Comparison of ENCODE assay signal across 8 cellular contexts in the genomic region with DNA sequence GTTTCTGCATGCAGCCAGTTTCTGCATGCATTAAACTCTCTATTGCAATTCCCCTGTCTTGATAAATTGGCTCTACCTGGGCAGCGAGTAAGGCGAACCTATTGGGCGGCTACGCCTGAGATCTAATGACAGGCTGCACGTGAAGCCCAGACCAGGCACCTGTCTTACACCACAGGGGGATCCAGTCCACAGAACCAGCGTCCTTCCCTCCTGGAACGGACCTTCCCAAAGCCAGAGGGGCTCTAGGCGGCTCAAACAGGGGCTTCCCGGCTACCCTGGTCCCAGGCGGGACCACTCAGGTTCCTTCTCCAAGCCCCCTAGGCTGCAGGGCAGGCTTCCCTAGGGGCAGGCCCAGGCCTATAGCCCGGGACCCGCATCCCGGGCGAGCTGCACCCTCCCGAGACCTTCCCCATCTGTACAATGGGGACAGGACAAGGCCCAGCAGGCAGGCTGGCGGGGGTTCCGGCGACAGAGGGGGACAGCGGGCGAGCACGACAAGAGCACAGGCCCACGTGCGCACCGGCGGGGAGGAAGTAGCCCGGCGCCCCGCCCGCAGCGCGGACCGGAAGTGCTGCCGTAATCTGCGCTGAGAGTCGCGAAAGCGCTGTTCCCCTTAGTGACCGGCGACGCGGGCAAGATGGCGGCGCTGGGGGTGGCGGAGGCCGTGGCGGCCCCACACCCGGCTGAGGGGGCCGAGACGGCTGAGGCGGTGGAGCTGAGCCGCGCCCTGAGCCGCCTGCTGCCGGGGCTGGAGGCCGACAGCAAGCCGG. TPM values are rescaled to one million over a fixed set of nuclear protein-coding genes. Genes with fewer than 3 reads are reported as not detected.
DNase-seq lines count a peak whose midpoint lies in the region; ATAC-seq, FAIRE-seq and TF ChIP-seq lines count a peak whose summit lies in the region.

DNAAF5 (plus strand) TSS at position 616 of the 770 bp plus-strand sequence; CDS start at position 638, 22 bp downstream.

- peaks cover 35% of the 10 kb centered on the region for H3K9me3 ChIP-seq in Caco-2
- peaks cover 44% of the 10 kb centered on the region; the same call in 1 of the 2 replicates for H3K9me3 ChIP-seq in NT2/D1 (ENCODE audit: insufficient read depth, low read length)
- H3K9me3 ChIP-seq in endothelial cell of umbilical vein (replicated peaks; ENCODE audit: control insufficient read depth, insufficient read depth, low read length), result no peaks in the 10 kb centered on the region
- H3K9me3 ChIP-seq in mononuclear cell (ENCODE audit: low read depth, low read length), result no peaks in the 10 kb centered on the region

- H3K9me1 ChIP-seq in endothelial cell of umbilical vein (replicated peaks; ENCODE audit: control insufficient read depth, extremely low read depth, insufficient read depth, low read length), result no peaks in the 10 kb centered on the region

- TF ChIP-seq CTCF in Caco-2 (IDR thresholded peaks at IDR 0.05; ENCODE audit: insufficient read depth in 1 of 2, low read depth in 1 of 2, low read length in 1 of 2, severe bottlenecking in 1 of 2, unreplicated experiment in 1 of 2) (peak in 1 of 2 experiments; percentile 2), endothelial cell of umbilical vein (IDR thresholded peaks at IDR 0.05; ENCODE audit: extremely low read depth in 1 of 2, insufficient read depth in 1 of 2, low read depth in 1 of 2, low read length in 2 of 2) (no peak)

- peaks cover 69% of the 10 kb centered on the region for H3K36me3 Mint-ChIP-seq in Caco-2 (ENCODE audit: insufficient read depth, unreplicated experiment)

- peaks cover 27% of the 10 kb centered on the region for H3K79me2 ChIP-seq in endothelial cell of umbilical vein (ENCODE audit: control insufficient read depth, insufficient read depth, low read length)

- peak; percentile 88 for FAIRE-seq in endothelial cell of umbilical vein (lab: Jason Lieb, UNC)

- peak within 1 kb of the TSS; percentile 19 for H3K27ac ChIP-seq in endothelial cell of umbilical vein (ENCODE audit: insufficient read depth, low read depth, low read length)

- intact Hi-C loops in Caco-2 (cut with micrococcal nuclease; ENCODE audit: unreplicated experiment), result loop anchor here (2.0 to 5.0 kb wide), 2 partner anchors 187 to 404 kb away; no protein-coding TSS in a partner anchor
- intact Hi-C loops in endothelial cell of umbilical vein (cut with micrococcal nuclease), result loop anchor here (2.0 to 5.0 kb wide), 2 partner anchors 121 to 209 kb away; partner anchors contain the start of gene PDGFA

- dilution Hi-C loops in endothelial cell of umbilical vein (cut with MboI; ENCODE audit: extremely low pct_ligation_motif_present, low sequenced_read_pairs), result no loop called here

- peak within 1 kb of the TSS; percentile 21 for H2AFZ ChIP-seq in endothelial cell of umbilical vein (ENCODE audit: low read depth, low read length)

- peaks cover 35% of the 10 kb centered on the region for H3K9me3 Mint-ChIP-seq in Caco-2 (ENCODE audit: unreplicated experiment)

- H3K36me3 ChIP-seq in Caco-2 (ENCODE audit: control insufficient read depth, insufficient read depth, low read length) (peaks cover 7% of the 10 kb centered on the region), NT2/D1 (ENCODE audit: insufficient read depth, insufficient read length, low read length) (peaks cover 60% of the 10 kb centered on the region), endothelial cell of umbilical vein (ENCODE audit: control insufficient read depth in 2 of 2, extremely low read depth in 1 of 2, insufficient read depth in 2 of 2, low read length in 2 of 2) (peaks cover 0 to 9% of the 10 kb centered on the region in 2 experiments)

- CTCF ChIA-PET in Caco-2 (lab: Charles Lee), result interaction anchor here (0.7 kb wide), 1 partner anchor 147 kb away, joined by 3 read pairs; no protein-coding TSS in a partner anchor
- CTCF ChIA-PET in endothelial cell of umbilical vein (lab: Charles Lee), result interaction anchor here (1.6 kb wide), 1 partner anchor 206 kb away, joined by 4 read pairs; no protein-coding TSS in a partner anchor

- DNase-seq in Caco-2, result peak; percentile 88 to 89
- DNase-seq in HT-29 (ENCODE audit: low spot score), result peak; percentile 90
- DNase-seq in NT2/D1 (ENCODE audit: low read depth, low spot score), result peak; percentile 90
- DNase-seq in activated CD8-positive, alpha-beta memory T cell treated with anti-CD3 and anti-CD28 coated beads, Interleukin-2, amount 50 U/mL, for 24 hours (ENCODE audit: extremely low read depth), result peak; percentile 69
- peak; percentile 79 for DNase-seq in endothelial cell of umbilical vein (ENCODE audit: low read depth, low spot score)
- peak; percentile 82 to 85 for DNase-seq in stimulated activated CD8-positive, alpha-beta memory T cell treated with anti-CD3 and anti-CD28 coated beads, Interleukin-2, amount 100 ng/mL, for 48 hours (ENCODE audit: low read depth in 2 of 2)

- peaks cover 14% of the 10 kb centered on the region for H3K4me1 ChIP-seq in Caco-2
- peaks cover 5% of the 10 kb centered on the region for H3K4me1 ChIP-seq in NT2/D1 (ENCODE audit: insufficient read depth, insufficient read length)
- peaks cover 15% of the 10 kb centered on the region for H3K4me1 ChIP-seq in endothelial cell of umbilical vein (ENCODE audit: control insufficient read depth, extremely low read depth, insufficient read depth, low read length)
- H3K4me1 ChIP-seq in mononuclear cell (ENCODE audit: insufficient read depth, low read length), result peaks cover 14% of the 10 kb centered on the region

- TF ChIP-seq POLR2A in endothelial cell of umbilical vein (IDR thresholded peaks at IDR 0.05; ENCODE audit: low read depth, low read length), result peak; percentile 53

- H3K4me2 ChIP-seq in endothelial cell of umbilical vein (ENCODE audit: insufficient read depth, low read length), result peak within 1 kb of the TSS; percentile 52

- H3K4me3 Mint-ChIP-seq in Caco-2 (ENCODE audit: unreplicated experiment), result peak within 1 kb of the TSS; percentile 98

- POLR2A ChIA-PET in Caco-2 (lab: Charles Lee), result interaction anchor here (0.6 kb wide), 1 partner anchor 147 kb away, joined by 3 read pairs; no protein-coding TSS in a partner anchor
- POLR2A ChIA-PET in endothelial cell of umbilical vein (lab: Charles Lee), result interaction anchor here (0.7 kb wide), 1 partner anchor 122 kb away, joined by 4 read pairs; no protein-coding TSS in a partner anchor

- peak within 1 kb of the TSS; percentile 97 for H3K27ac Mint-ChIP-seq in Caco-2 (ENCODE audit: unreplicated experiment)

- H3K4me3 ChIP-seq in Caco-2 (ENCODE audit: low read depth, low read length) (peak within 1 kb of the TSS; percentile 87), NT2/D1 (ENCODE audit: insufficient read length, low read depth) (peak within 1 kb of the TSS; percentile 92), endothelial cell of umbilical vein (replicated peaks in 1 of 3; ENCODE audit: insufficient read depth in 1 of 3, low read depth in 1 of 3, low read length in 3 of 3) (peak within 1 kb of the TSS; percentile 38 to 57 (median 42)), mononuclear cell (ENCODE audit: low read length) (peak within 1 kb of the TSS; percentile 70)

- no peaks in the 10 kb centered on the region for H3K27me3 ChIP-seq in Caco-2 (replicated peaks; ENCODE audit: control insufficient read depth, insufficient read depth, low read length)
- H3K27me3 ChIP-seq in NT2/D1 (ENCODE audit: insufficient read depth, insufficient read length), result no peaks in the 10 kb centered on the region
- no peaks in the 10 kb centered on the region for H3K27me3 ChIP-seq in endothelial cell of umbilical vein (ENCODE audit: control insufficient read depth in 2 of 2, insufficient read depth in 2 of 2, low read length in 2 of 2)
- no peaks in the 10 kb centered on the region for H3K27me3 ChIP-seq in mononuclear cell (ENCODE audit: insufficient read depth, low read length)

- H3K9ac ChIP-seq in NT2/D1 (ENCODE audit: insufficient read length, low read depth) (peak within 1 kb of the TSS; percentile 96), endothelial cell of umbilical vein (replicated peaks; ENCODE audit: extremely low read depth, insufficient read depth, low read length) (peak within 1 kb of the TSS; percentile 44)

- peaks cover 6% of the 10 kb centered on the region for H3K4me1 Mint-ChIP-seq in Caco-2 (ENCODE audit: low read depth, unreplicated experiment)

- ATAC-seq in GM21360 (IDR thresholded peaks at IDR 0.05; ENCODE audit: unreplicated experiment), result peak; percentile 73

- BruUV-seq in Caco-2 (replicated peaks; lab: Mats Ljungman, UMichigan) (TSS peak; percentile 55), endothelial cell of umbilical vein (replicated peaks; lab: Mats Ljungman, UMichigan) (TSS peak; percentile 88)

- H3K27me3 Mint-ChIP-seq in Caco-2 (ENCODE audit: insufficient read depth, unreplicated experiment), result no peaks in the 10 kb centered on the region

- H4K20me1 ChIP-seq in endothelial cell of umbilical vein (replicated peaks; ENCODE audit: control insufficient read depth, extremely low read depth, insufficient read depth, low read length), result no peaks in the 10 kb centered on the region

TF ChIP-seq in endothelial cell of umbilical vein, 7 proteins besides CTCF, POLR2A, EP300 and RAD21:
- TF ChIP-seq, protein P1, sequence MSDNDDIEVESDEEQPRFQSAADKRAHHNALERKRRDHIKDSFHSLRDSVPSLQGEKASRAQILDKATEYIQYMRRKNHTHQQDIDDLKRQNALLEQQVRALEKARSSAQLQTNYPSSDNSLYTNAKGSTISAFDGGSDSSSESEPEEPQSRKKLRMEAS (IDR thresholded peaks at IDR 0.05; ENCODE audit: insufficient read depth, insufficient read length), result peak; percentile 91
- TF ChIP-seq GATA2 (IDR thresholded peaks at IDR 0.05; ENCODE audit: insufficient read depth, insufficient read length, low read depth, low read length), result no peak
- TF ChIP-seq JUN (IDR thresholded peaks at IDR 0.05; ENCODE audit: borderline replicate concordance, insufficient read depth, insufficient read length, low read depth), result no peak
- TF ChIP-seq POLR2AphosphoS5 (IDR thresholded peaks at IDR 0.05; ENCODE audit: insufficient read depth, low read depth, low read length), result peak; percentile 89
- peak; percentile 98 for TF ChIP-seq MYC (IDR thresholded peaks at IDR 0.05; ENCODE audit: low read depth, low read length)

RNA-seq across cellular contexts. Expression of gene DNAAF5, which starts in this region (rescaled TPM):
- total RNA-seq in Caco-2 (2022), result 51.4 and 53.4 TPM in 2 replicates
- total RNA-seq in HT-29 (2014; rRNA removed; shearing (Covaris generic)), result 122 and 124 TPM in 2 replicates
- 45.4 and 49.3 TPM in 2 replicates for total RNA-seq in endothelial cell of umbilical vein
- 65.5 and 81.8 TPM in 2 replicates for polyA plus RNA-seq in endothelial cell of umbilical vein
- 37.1 and 42.1 TPM in 2 replicates for polyA plus RNA-seq in endothelial cell of umbilical vein (2011; cell fraction: cytosol; rRNA removed)
- polyA plus RNA-seq in endothelial cell of umbilical vein (2011; cell fraction: nucleus; rRNA removed), result 40.8 and 41.7 TPM in 2 replicates
- polyA plus RNA-seq in endothelial cell of umbilical vein (2012), result 23.0 and 27.0 TPM in 2 replicates
- polyA minus RNA-seq in endothelial cell of umbilical vein, result 43.2 and 50.3 TPM in 2 replicates
- polyA minus RNA-seq in endothelial cell of umbilical vein (2011; cell fraction: cytosol; rRNA and poly(A)+ RNA removed), result 40.9 TPM
- 23.3 and 31.6 TPM in 2 replicates for polyA minus RNA-seq in endothelial cell of umbilical vein (2011; cell fraction: nucleus; rRNA and poly(A)+ RNA removed)
- total RNA-seq in mononuclear cell, result 2.9 TPM

Comparison
In these comparisons a context has a peak if more than half of its experiments do, and no peak if none do; other contexts are left out.
1. Peak in every context shown above with its lines: DNase-seq, ATAC-seq, H3K4me3 ChIP-seq and H3K27ac ChIP-seq.
2. RNA of gene DNAAF5 (total RNA-seq): 122 to 124 TPM in HT-29, 51.4 to 53.4 TPM in Caco-2 and 45.4 to 49.3 TPM in endothelial cell of umbilical vein; 2.9 TPM in mononuclear cell (single experiment); every median in the first group is over 10 times any median in the second.
3. H3K4me3 ChIP-seq: peak in every context shown above with its lines; median percentile 92 in NT2/D1; 87 in Caco-2; 70 in mononuclear cell; 42 in endothelial cell of umbilical vein.